In the genomic region with DNA sequence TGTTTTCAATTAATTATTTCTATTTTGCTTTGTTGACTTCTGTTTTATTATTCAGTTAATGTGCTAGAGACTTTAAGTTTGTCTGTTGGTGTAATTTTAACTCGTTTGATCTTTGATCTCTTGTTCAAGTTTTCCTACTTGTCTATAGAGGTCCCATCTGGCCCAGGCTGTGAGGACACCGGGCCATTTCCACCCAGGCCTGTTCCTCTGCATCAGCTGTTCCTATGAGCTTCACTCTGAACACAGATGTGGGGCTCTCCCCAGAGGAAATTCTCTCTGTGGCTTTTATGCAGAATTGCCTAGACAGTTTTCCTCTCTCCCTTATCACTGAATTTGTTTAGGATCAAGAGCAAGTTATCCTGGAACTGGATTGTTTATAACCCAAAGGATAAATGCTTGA, we compare ENCODE assay signal across 19 cellular contexts.
"Had no signal": no experiment of that assay in that cellular context is flagged by ENCODE, and none has a peak within 500 bp of the region (broad histone marks: within the 10 kb centered on the region; RNA-seq: fewer than 3 reads in every experiment).

No MANE protein-coding gene starts in this region.

- H3K27me3 Mint-ChIP-seq: activated CD8-positive, alpha-beta memory T cell treated with anti-CD3 and anti-CD28 coated beads, Interleukin-2, amount 10 ng/mL, durations not matched to agents 7 days and 5 days had no signal

- H3K27ac Mint-ChIP-seq: neural progenitor cell had no signal

- H3K9me3 ChIP-seq: ascending aorta, breast epithelium, heart right ventricle, SK-N-SH, spleen, stomach, testis, upper lobe of right lung had no signal

- ATAC-seq: activated CD8-positive, alpha-beta memory T cell treated with anti-CD3 and anti-CD28 coated beads, Interleukin-2, amount 10 ng/mL, durations not matched to agents 7 days and 5 days; activated T-cell treated with anti-CD3 and anti-CD28 coated beads, Interleukin-2, amount 50 U/mL, for 4 hours; heart right ventricle; sciatic nerve; upper lobe of right lung had no signal

- H3K9ac ChIP-seq: neural progenitor cell, SK-N-SH had no signal

- DNase-seq: activated CD4-positive, alpha-beta T cell treated with anti-CD3 and anti-CD28 coated beads for 4 hours; activated CD8-positive, alpha-beta memory T cell treated with anti-CD3 and anti-CD28 coated beads, Interleukin-2, amount 10 ng/mL, durations not matched to agents 7 days and 5 days; activated naive CD4-positive, alpha-beta T cell; activated T-cell treated with anti-CD3 and anti-CD28 coated beads, Interleukin-2, amount 50 U/mL, for 4 hours; dermis blood vessel endothelial cell; foreskin melanocyte; heart right ventricle; midbrain; SK-N-SH; spleen; stomach; testis; upper lobe of right lung; WERI-Rb-1 had no signal

- H3K4me2 ChIP-seq: neural progenitor cell, SK-N-SH had no signal

- H3K36me3 ChIP-seq: ascending aorta, breast epithelium, neural progenitor cell, WERI-Rb-1 had no signal

- H3K4me3 ChIP-seq: ascending aorta, breast epithelium, heart right ventricle, neural progenitor cell, spleen, stomach, testis, upper lobe of right lung had no signal

- H3K4me3 Mint-ChIP-seq: activated CD8-positive, alpha-beta memory T cell treated with anti-CD3 and anti-CD28 coated beads, Interleukin-2, amount 10 ng/mL, durations not matched to agents 7 days and 5 days; activated T-cell treated with anti-CD3 and anti-CD28 coated beads, Interleukin-2, amount 50 U/mL, for 4 hours; neural progenitor cell had no signal

- H3K27ac ChIP-seq: ascending aorta, breast epithelium, epithelial cell of prostate, heart right ventricle, neural progenitor cell, spleen, stomach, testis, upper lobe of right lung, WERI-Rb-1 had no signal

- H3K9me3 Mint-ChIP-seq: activated T-cell treated with anti-CD3 and anti-CD28 coated beads, Interleukin-2, amount 50 U/mL, for 4 hours; neural progenitor cell had no signal

- H3K27me3 ChIP-seq: ascending aorta, breast epithelium, heart right ventricle, neural progenitor cell, stomach, testis, upper lobe of right lung had no signal
